ENCODE assay signal across 38 cellular contexts in the genomic region with DNA sequence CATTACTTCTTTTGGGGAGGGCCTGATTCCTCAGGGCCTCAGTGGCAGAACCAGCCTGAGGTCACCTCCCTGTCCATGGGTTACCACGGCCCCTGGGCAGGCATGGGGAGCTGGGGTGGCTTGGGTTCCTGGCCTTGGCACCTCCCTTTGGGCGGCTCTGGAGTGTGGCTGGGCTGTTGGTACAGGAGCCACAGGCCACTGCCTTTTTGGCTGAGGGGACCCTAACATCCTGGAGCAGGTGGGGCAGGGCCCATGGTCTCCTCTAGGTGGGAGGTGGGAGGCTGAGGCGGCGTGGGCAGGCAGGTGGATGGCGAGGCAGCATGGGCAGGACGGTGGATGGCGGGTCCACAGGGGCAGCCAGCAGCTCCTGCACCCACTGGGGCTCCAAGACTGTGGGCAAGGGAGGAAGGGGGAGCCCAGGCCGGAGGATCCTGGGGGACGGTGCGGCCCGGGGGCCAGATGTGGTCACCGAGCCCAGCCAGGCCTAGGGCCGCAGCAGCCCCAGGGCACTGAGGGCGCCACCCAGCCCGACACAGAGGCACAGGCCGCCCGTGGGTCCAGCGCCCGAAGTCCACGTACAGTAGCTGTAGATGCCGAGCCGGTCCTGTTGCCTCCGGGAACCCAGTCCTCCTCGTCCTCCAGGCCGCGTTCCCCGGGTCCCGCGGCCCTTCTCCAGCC. TPM values are rescaled to one million over a fixed set of nuclear protein-coding genes. Genes with fewer than 3 reads are reported as not detected.
"Had no signal": no experiment of that assay in that cellular context is flagged by ENCODE, and none has a peak within 500 bp of the region (broad histone marks: within the 10 kb centered on the region; RNA-seq: fewer than 3 reads in every experiment).

No MANE protein-coding gene starts in this region.

- H3K36me3 ChIP-seq: MG63 had no signal

- H3K27me3 ChIP-seq: MG63 had no signal

- DNase-seq: Karpas-422, Kasumi-1, MG63, MM.1S, MV-4-11, NCI-H1048, NCI-H1092, NCI-H1092 treated with DMSO at 0.1 percent for 48 hours, NCI-H1105, NCI-H1105 treated with DMSO at 0.1 percent for 48 hours, NCI-H1417, NCI-H1417 treated with DMSO at 0.1 percent for 48 hours, NCI-H1436, NCI-H1436 treated with DMSO at 0.1 percent for 48 hours, NCI-H146, NCI-H1694, NCI-H1694 treated with DMSO at 0.1 percent for 48 hours, NCI-H187, NCI-H187 treated with DMSO at 0.1 percent for 48 hours, NCI-H1930, NCI-H2029, NCI-H2029 treated with DMSO at 0.1 percent for 48 hours, NCI-H2081, NCI-H2081 treated with DMSO at 0.1 percent for 48 hours, NCI-H2107, NCI-H2171, NCI-H2171 treated with DMSO at 0.1 percent for 48 hours, NCI-H2227 treated with DMSO at 0.1 percent for 48 hours, NCI-H226, NCI-H345, NCI-H446, NCI-H446 treated with DMSO at 0.1 percent for 48 hours, NCI-H510A, NCI-H510A treated with DMSO at 0.1 percent for 48 hours had no signal

- H3K4me3 ChIP-seq: MG63 had no signal

RNA-seq across cellular contexts. Expression of gene SYCE1, which starts 2.4 kb away (rescaled TPM):
- total RNA-seq: LHCN-M2, M059J, MCF 10A, NCI-H460 had no signal

RNA-seq across cellular contexts. Expression of gene CYP2E1, which starts 40.6 kb away (rescaled TPM):
- total RNA-seq: MCF 10A had no signal

RNA-seq across cellular contexts. Expression of gene FRG2B, which starts 58.8 kb away (rescaled TPM):
- total RNA-seq: LHCN-M2, M059J, MCF 10A, NCI-H460 had no signal
